21 cellular contexts compared by ENCODE assay signal in genomic region chr10:71143170-71143569, GRCh38.
"Had no signal": no experiment of that assay in that cellular context is flagged by ENCODE, and none has a peak within 500 bp of the region (broad histone marks: within the 10 kb centered on the region; RNA-seq: fewer than 3 reads in every experiment).

No MANE protein-coding gene starts in this region.

- ATAC-seq: activated T-cell treated with anti-CD3 and anti-CD28 coated beads, Interleukin-2, amount 50 U/mL, for 72 hours; T-helper 17 cell had no signal

- DNase-seq: activated B cell treated with CpG ODN at 0.5 μM for 24 hours; activated CD4-positive, alpha-beta memory T cell treated with anti-CD3 and anti-CD28 coated beads for 36 hours; activated CD4-positive, alpha-beta T cell treated with anti-CD3 and anti-CD28 coated beads for 1 hour; activated CD4-positive, alpha-beta T cell treated with anti-CD3 and anti-CD28 coated beads, Interleukin-2, amount 10 ng/mL, durations not matched to agents 7 days and 5 days; activated gamma-delta T cell treated with Interleukin-2 at 50 U/mL for 16 hours; activated naive CD4-positive, alpha-beta T cell treated with anti-CD3 and anti-CD28 coated beads, Interleukin-2, amount 10 ng/mL, durations not matched to agents 7 days and 5 days; activated naive CD8-positive, alpha-beta T cell treated with anti-CD3 and anti-CD28 coated beads for 36 hours; activated T-cell treated with anti-CD3 and anti-CD28 coated beads, Interleukin-2, amount 50 U/mL, for 72 hours; KG1; NCI-H1092; NCI-H1417; NCI-H2029 treated with DMSO at 0.1 percent for 48 hours; NCI-H510A treated with DMSO at 0.1 percent for 48 hours; Peyer's patch; SIG-M5; T-helper 17 cell; T-helper 9 cell had no signal

- H3K9me3 Mint-ChIP-seq: activated B cell treated with CpG ODN at 0.5 μM for 24 hours; activated CD4-positive, alpha-beta memory T cell treated with anti-CD3 and anti-CD28 coated beads for 36 hours; activated CD4-positive, alpha-beta T cell treated with anti-CD3 and anti-CD28 coated beads, Interleukin-2, amount 10 ng/mL, durations not matched to agents 7 days and 5 days; activated naive CD4-positive, alpha-beta T cell treated with anti-CD3 and anti-CD28 coated beads, Interleukin-2, amount 10 ng/mL, durations not matched to agents 7 days and 5 days; activated naive CD8-positive, alpha-beta T cell treated with anti-CD3 and anti-CD28 coated beads for 36 hours; activated T-cell treated with anti-CD3 and anti-CD28 coated beads, Interleukin-2, amount 50 U/mL, for 72 hours; activated T-helper 2 cell treated with anti-CD3 and anti-CD28 coated beads, Interferon-gamma antibody, Interleukin-2, Interleukin-4, amounts not matched to agents 10 μg/mL and 5 μg/mL and 100 μg/mL, durations not matched to agents 14 hours and 24 hours and 36 hours; central memory CD8-positive, alpha-beta T cell; IgD-negative memory B cell had no signal

- H3K4me3 Mint-ChIP-seq: activated B cell treated with CpG ODN at 0.5 μM for 24 hours; activated CD4-positive, alpha-beta memory T cell treated with anti-CD3 and anti-CD28 coated beads for 36 hours; activated CD4-positive, alpha-beta T cell treated with anti-CD3 and anti-CD28 coated beads, Interleukin-2, amount 10 ng/mL, durations not matched to agents 7 days and 5 days; activated naive CD4-positive, alpha-beta T cell treated with anti-CD3 and anti-CD28 coated beads, Interleukin-2, amount 10 ng/mL, durations not matched to agents 7 days and 5 days; activated naive CD8-positive, alpha-beta T cell treated with anti-CD3 and anti-CD28 coated beads for 36 hours; activated T-cell treated with anti-CD3 and anti-CD28 coated beads, Interleukin-2, amount 50 U/mL, for 72 hours; central memory CD8-positive, alpha-beta T cell; IgD-negative memory B cell; T-helper 17 cell had no signal

- H3K27ac Mint-ChIP-seq: activated B cell treated with CpG ODN at 0.5 μM for 24 hours; activated CD4-positive, alpha-beta memory T cell treated with anti-CD3 and anti-CD28 coated beads for 36 hours; activated CD4-positive, alpha-beta T cell treated with anti-CD3 and anti-CD28 coated beads, Interleukin-2, amount 10 ng/mL, durations not matched to agents 7 days and 5 days; activated naive CD4-positive, alpha-beta T cell treated with anti-CD3 and anti-CD28 coated beads, Interleukin-2, amount 10 ng/mL, durations not matched to agents 7 days and 5 days; activated naive CD8-positive, alpha-beta T cell treated with anti-CD3 and anti-CD28 coated beads for 36 hours; activated T-cell treated with anti-CD3 and anti-CD28 coated beads, Interleukin-2, amount 50 U/mL, for 72 hours; activated T-helper 2 cell treated with anti-CD3 and anti-CD28 coated beads, Interferon-gamma antibody, Interleukin-2, Interleukin-4, amounts not matched to agents 10 μg/mL and 5 μg/mL and 100 μg/mL, durations not matched to agents 14 hours and 24 hours and 36 hours; IgD-negative memory B cell; T-helper 17 cell had no signal

- H3K27ac ChIP-seq: Peyer's patch, RWPE1 had no signal

- H3K4me1 ChIP-seq: Peyer's patch had no signal

- H3K27me3 Mint-ChIP-seq: activated CD4-positive, alpha-beta T cell treated with anti-CD3 and anti-CD28 coated beads, Interleukin-2, amount 10 ng/mL, durations not matched to agents 7 days and 5 days had no signal

- H3K4me3 ChIP-seq: Peyer's patch had no signal

- H3K9me3 ChIP-seq: Peyer's patch had no signal

- H3K4me1 Mint-ChIP-seq: activated B cell treated with CpG ODN at 0.5 μM for 24 hours; activated CD4-positive, alpha-beta T cell treated with anti-CD3 and anti-CD28 coated beads, Interleukin-2, amount 10 ng/mL, durations not matched to agents 7 days and 5 days; activated naive CD4-positive, alpha-beta T cell treated with anti-CD3 and anti-CD28 coated beads, Interleukin-2, amount 10 ng/mL, durations not matched to agents 7 days and 5 days; activated naive CD8-positive, alpha-beta T cell treated with anti-CD3 and anti-CD28 coated beads for 36 hours; central memory CD8-positive, alpha-beta T cell; IgD-negative memory B cell; T-helper 17 cell had no signal

- H3K36me3 ChIP-seq: Peyer's patch had no signal

- H3K27me3 ChIP-seq: Peyer's patch had no signal

- H3K36me3 Mint-ChIP-seq: activated CD4-positive, alpha-beta memory T cell treated with anti-CD3 and anti-CD28 coated beads for 36 hours; activated naive CD4-positive, alpha-beta T cell treated with anti-CD3 and anti-CD28 coated beads, Interleukin-2, amount 10 ng/mL, durations not matched to agents 7 days and 5 days; activated naive CD8-positive, alpha-beta T cell treated with anti-CD3 and anti-CD28 coated beads for 36 hours; IgD-negative memory B cell had no signal
